12 cellular contexts compared by ENCODE assay signal in the genomic region with DNA sequence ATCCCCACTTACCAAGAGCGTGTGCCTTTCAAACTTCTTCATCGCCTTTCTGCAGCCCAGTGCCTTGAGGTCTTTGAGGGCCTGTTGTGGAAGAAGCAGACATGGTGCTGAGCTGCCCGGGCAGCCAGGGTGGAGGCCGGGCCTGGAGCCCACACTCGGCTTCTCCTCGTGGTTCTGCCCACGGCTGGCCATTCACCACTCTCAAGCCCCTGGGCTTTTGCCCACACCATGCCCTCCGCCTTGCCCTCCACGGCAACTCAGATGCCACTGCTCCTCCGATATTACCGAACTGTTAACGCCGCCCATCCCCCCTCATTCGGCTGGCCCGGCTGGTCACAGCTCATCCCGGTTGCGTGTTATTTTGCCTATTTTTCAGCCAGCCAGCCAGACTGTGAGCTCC. TPM values are rescaled to one million over a fixed set of nuclear protein-coding genes. Genes with fewer than 3 reads are reported as not detected.
DNase-seq lines count a peak whose midpoint lies in the region; FAIRE-seq and TF ChIP-seq lines count a peak whose summit lies in the region.
"Had no signal": no experiment of that assay in that cellular context is flagged by ENCODE, and none has a peak within 500 bp of the region (broad histone marks: within the 10 kb centered on the region; RNA-seq: fewer than 3 reads in every experiment).

No MANE protein-coding gene starts in this region.

- peak overlapping the region in 4 of 11 experiments; percentile 23 to 63 (median 41); a peak in 6 of 22 replicates for H3K9ac ChIP-seq in BLaER1 treated with 17β-estradiol and CSF1 and Interleukin-3, amounts not matched to agents 10 nM and 100 nM
- H3K9ac ChIP-seq in SK-N-MC (ENCODE audit: insufficient read length) = peak overlapping the region; percentile 55

- peak overlapping the region in 2 of 11 experiments; percentile 27 to 42; a peak in 2 of 22 replicates for H3K27ac ChIP-seq in BLaER1 treated with 17β-estradiol and CSF1 and Interleukin-3, amounts not matched to agents 10 nM and 100 nM
- no peak overlapping the region for H3K27ac ChIP-seq in SK-N-MC
- H3K27ac ChIP-seq: epithelial cell of prostate, hepatocyte, lower lobe of right lung had no signal

- no peak for TF ChIP-seq CTCF in GM10266 (IDR thresholded peaks at IDR 0.05; ENCODE audit: control insufficient read depth, insufficient read depth, low read depth, missing control alignments)

- H3K4me2 ChIP-seq in BLaER1 treated with 17β-estradiol and CSF1 and Interleukin-3, amounts not matched to agents 10 nM and 100 nM = peak overlapping the region in 9 of 11 experiments; percentile 1 to 65 (median 44); a peak in 12 of 22 replicates

- FAIRE-seq in GM12891 (lab: Jason Lieb, UNC) = no peak

- peaks cover 0 to 48% (median 0%) of the 10 kb centered on the region in 11 experiments; a peak in 6 of 22 replicates for H3K36me3 ChIP-seq in BLaER1 treated with 17β-estradiol and CSF1 and Interleukin-3, amounts not matched to agents 10 nM and 100 nM
- no peaks in the 10 kb centered on the region for H3K36me3 ChIP-seq in SK-N-MC (ENCODE audit: insufficient read depth, low read length)

- no peak for TF ChIP-seq POLR2A in GM12891 (IDR thresholded peaks at IDR 0.05; ENCODE audit: low read depth, low read length)

- H3K9me3 ChIP-seq in BLaER1 treated with 17β-estradiol and CSF1 and Interleukin-3, amounts not matched to agents 10 nM and 100 nM (replicated peaks in 1 of 11) = peaks cover 0 to 7% (median 0%) of the 10 kb centered on the region in 11 experiments; a peak in 2 of 22 replicates
- H3K9me3 ChIP-seq in SK-N-MC (ENCODE audit: low read depth, low read length) = no peaks in the 10 kb centered on the region
- H3K9me3 ChIP-seq: lower lobe of right lung had no signal

- H4K20me1 ChIP-seq in BLaER1 treated with 17β-estradiol and CSF1 and Interleukin-3, amounts not matched to agents 10 nM and 100 nM = peaks cover 0 to 44% (median 0%) of the 10 kb centered on the region in 11 experiments; a peak in 9 of 22 replicates

- peaks cover 27 to 74% (median 56%) of the 10 kb centered on the region in 10 experiments for H3K4me1 ChIP-seq in BLaER1 treated with 17β-estradiol and CSF1 and Interleukin-3, amounts not matched to agents 10 nM and 100 nM

- H3K27me3 ChIP-seq in BLaER1 treated with 17β-estradiol and CSF1 and Interleukin-3, amounts not matched to agents 10 nM and 100 nM = peaks cover 0 to 14% (median 0%) of the 10 kb centered on the region in 11 experiments; a peak in 6 of 22 replicates
- H3K27me3 ChIP-seq: hepatocyte had no signal

- DNase-seq in SK-N-MC (ENCODE audit: low read depth, low spot score) = no peak
- no peak for DNase-seq in GM12891 (ENCODE audit: insufficient read length, low spot score)
- no peak for DNase-seq in GM10266 (ENCODE audit: extremely low spot score)
- DNase-seq: activated CD4-positive, CD25-positive, alpha-beta regulatory T cell; activated gamma-delta T cell; AML-193; lower lobe of right lung; NCI-H748 treated with DMSO at 0.1 percent for 48 hours; SIG-M5 had no signal

- H3K4me3 ChIP-seq in BLaER1 treated with 17β-estradiol and CSF1 and Interleukin-3, amounts not matched to agents 10 nM and 100 nM = no peak overlapping the region
- no peak overlapping the region for H3K4me3 ChIP-seq in SK-N-MC
- H3K4me3 ChIP-seq: hepatocyte, lower lobe of right lung had no signal

TF ChIP-seq in GM12891, 5 proteins besides CTCF, POLR2A, EP300 and RAD21:
- TF ChIP-seq POU2F2 (IDR thresholded peaks at IDR 0.05; ENCODE audit: low read depth, low read length) (no peak), POLR2AphosphoS5 (IDR thresholded peaks at IDR 0.05; ENCODE audit: low read depth, low read length) (no peak), TAF1 (IDR thresholded peaks at IDR 0.05; ENCODE audit: low read depth, low read length) (no peak), SPI1 (IDR thresholded peaks at IDR 0.05; ENCODE audit: low read depth, low read length) (no peak), PAX5 (IDR thresholded peaks at IDR 0.05; ENCODE audit: insufficient read depth, low read length, severe bottlenecking) (no peak)
TF ChIP-seq in GM12891: peak in this region for 0.

RNA-seq across cellular contexts. Expression of a gene that starts 5.3 kb away (rescaled TPM):
- 30.1 TPM for polyA plus RNA-seq in GM12891 (2012; ENCODE audit: low read depth, missing spikeins)

RNA-seq across cellular contexts. Expression of a gene that starts 13.9 kb away (rescaled TPM):
- 29.6 TPM for polyA plus RNA-seq in GM12891 (2012; ENCODE audit: low read depth, missing spikeins)

RNA-seq across cellular contexts. Expression of a gene that starts 14.2 kb away (rescaled TPM):
- 14.6 TPM for polyA plus RNA-seq in GM12891 (2012; ENCODE audit: low read depth, missing spikeins)

RNA-seq across cellular contexts. Expression of a gene that starts 24.0 kb away (rescaled TPM):
- 35.2 TPM for polyA plus RNA-seq in GM12891 (2012; ENCODE audit: low read depth, missing spikeins)

RNA-seq across cellular contexts. Expression of a gene that starts 37.6 kb away (rescaled TPM):
- 41.3 TPM for polyA plus RNA-seq in GM12891 (2012; ENCODE audit: low read depth, missing spikeins)
